In the genomic region with DNA sequence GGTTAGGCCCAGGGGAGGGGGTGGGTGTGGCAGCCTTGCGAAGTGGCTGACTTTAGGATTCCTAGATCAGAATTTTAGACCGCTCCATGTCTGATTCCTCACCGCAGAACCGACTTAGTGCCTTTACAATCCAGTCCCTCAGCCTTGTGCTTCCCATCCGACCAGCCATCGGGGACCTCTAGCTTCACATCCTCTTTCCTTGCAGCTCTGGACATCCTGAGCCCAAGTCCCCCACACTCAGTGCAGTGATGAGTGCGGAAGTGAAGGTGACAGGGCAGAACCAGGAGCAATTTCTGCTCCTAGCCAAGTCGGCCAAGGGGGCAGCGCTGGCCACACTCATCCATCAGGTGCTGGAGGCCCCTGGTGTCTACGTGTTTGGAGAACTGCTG, we compare ENCODE assay signal across 8 cellular contexts. TPM values are rescaled to one million over a fixed set of nuclear protein-coding genes. Genes with fewer than 3 reads are reported as not detected.
DNase-seq lines count a peak whose midpoint lies in the region; ATAC-seq, FAIRE-seq and TF ChIP-seq lines count a peak whose summit lies in the region.

No MANE protein-coding gene starts in this region.

- no peaks in the 10 kb centered on the region for H3K79me2 ChIP-seq in KMS-11 (ENCODE audit: insufficient read depth, low read depth)

- peak overlapping the region; percentile 100 for H3K4me2 ChIP-seq in KMS-11

- FAIRE-seq in H54 (lab: Jason Lieb, UNC): no peak

- H3K4me1 ChIP-seq in Caco-2 (peaks cover 11% of the 10 kb centered on the region; the same call in 1 of the 2 replicates), KMS-11 (ENCODE audit: low read depth, poor library complexity, severe bottlenecking) (peaks cover 15% of the 10 kb centered on the region)

- H3K27me3 ChIP-seq in Caco-2 (replicated peaks; ENCODE audit: control insufficient read depth, insufficient read depth, low read length) (no peaks in the 10 kb centered on the region), KMS-11 (ENCODE audit: insufficient read depth, low read depth) (no peaks in the 10 kb centered on the region)

- H4K20me1 ChIP-seq in KMS-11 (ENCODE audit: insufficient read depth): no peaks in the 10 kb centered on the region

- peak overlapping the region; percentile 73 for H3K4me3 Mint-ChIP-seq in Caco-2 (ENCODE audit: unreplicated experiment)
- peak overlapping the region; percentile 88 for H3K4me3 Mint-ChIP-seq in WTC11

- peak in 1 of 2 experiments; percentile 4 for TF ChIP-seq CTCF in Caco-2 (IDR thresholded peaks at IDR 0.05; ENCODE audit: insufficient read depth in 1 of 2, low read depth in 1 of 2, low read length in 1 of 2, severe bottlenecking in 1 of 2, unreplicated experiment in 1 of 2)
- no peak for TF ChIP-seq CTCF in KMS-11 (conservative IDR thresholded peaks at IDR 0.05; ENCODE audit: low read depth, low read length)
- TF ChIP-seq CTCF in WTC11 (IDR thresholded peaks at IDR 0.05): no peak
- no peak for TF ChIP-seq CTCF in fibroblast of pulmonary artery (IDR thresholded peaks at IDR 0.05; ENCODE audit: low read length, missing control alignments)
- no peak for TF ChIP-seq CTCF in omental fat pad (IDR thresholded peaks at IDR 0.05)

- H3K27ac ChIP-seq in KMS-11: peak overlapping the region; percentile 78

- peak overlapping the region; percentile 76 for H3K9ac ChIP-seq in KMS-11

- peaks cover 12% of the 10 kb centered on the region for H3K36me3 Mint-ChIP-seq in Caco-2 (ENCODE audit: insufficient read depth, unreplicated experiment)
- H3K36me3 Mint-ChIP-seq in WTC11: peaks cover 18% of the 10 kb centered on the region; the same call in 1 of the 2 replicates

- H3K9me3 ChIP-seq in Caco-2: no peaks in the 10 kb centered on the region

- CTCF ChIA-PET in Caco-2 (lab: Charles Lee): interaction anchor here (0.6 to 4.0 kb wide), 20 partner anchors 11 to 187 kb away, joined by 3 to 44 read pairs (median 4); partner anchors contain the start of genes MLF2, NOP2, PTMS and SPSB2
- CTCF ChIA-PET in WTC11 (lab: Charles Lee): interaction anchor here (0.6 to 2.4 kb wide), 27 partner anchors 12 to 238 kb away, joined by 3 to 25 read pairs (median 4); partner anchors contain the start of genes LAG3, MLF2, PTMS and SPSB2

- peak; percentile 61 for DNase-seq in Caco-2
- DNase-seq in WTC11 (ENCODE audit: low spot score): peak; percentile 19
- no peak for DNase-seq in fibroblast of pulmonary artery (ENCODE audit: low read depth)
- no peak for DNase-seq in omental fat pad (ENCODE audit: low spot score)
- no peak for DNase-seq in ureter (ENCODE audit: low spot score)
- DNase-seq in H54 (ENCODE audit: insufficient read length, low spot score): no peak

- POLR2A ChIA-PET in Caco-2 (lab: Charles Lee) (interaction anchor here (0.6 to 2.6 kb wide), 24 partner anchors 9 to 389 kb away, joined by 3 to 92 read pairs (median 5); partner anchors contain the start of genes C12orf57, CDCA3, GAPDH and MLF2), WTC11 (lab: Charles Lee) (interaction anchor here (0.6 to 2.6 kb wide), 13 partner anchors 10 to 167 kb away, joined by 3 to 39 read pairs (median 4); partner anchors contain the start of genes CDCA3, GPR162, MLF2 and PTMS)

- peak; percentile 23 for ATAC-seq in GM21367 (IDR thresholded peaks at IDR 0.05; ENCODE audit: unreplicated experiment)
- ATAC-seq in WTC11: no peak; the same call in 1 of the 2 replicates
- peak; percentile 14 for ATAC-seq in omental fat pad (ENCODE audit: low FRiP score)

- H3K36me3 ChIP-seq in Caco-2 (ENCODE audit: control insufficient read depth, insufficient read depth, low read length) (no peaks in the 10 kb centered on the region), KMS-11 (ENCODE audit: insufficient read depth) (no peaks in the 10 kb centered on the region)

- H3K27ac Mint-ChIP-seq in Caco-2 (ENCODE audit: unreplicated experiment) (peak overlapping the region; percentile 80), WTC11 (peak overlapping the region; percentile 97)

- intact Hi-C loops in Caco-2 (cut with micrococcal nuclease; ENCODE audit: unreplicated experiment): loop anchor here (1.0 to 5.0 kb wide), 4 partner anchors 29 to 61 kb away; partner anchors contain the start of genes ING4, MLF2 and ZNF384

- H3K27me3 Mint-ChIP-seq in Caco-2 (ENCODE audit: insufficient read depth, unreplicated experiment) (no peaks in the 10 kb centered on the region), WTC11 (ENCODE audit: low read depth) (peaks cover 16% of the 10 kb centered on the region)

- no peaks in the 10 kb centered on the region for H3K9me3 Mint-ChIP-seq in Caco-2 (ENCODE audit: unreplicated experiment)
- no peaks in the 10 kb centered on the region for H3K9me3 Mint-ChIP-seq in WTC11

- TSS peak; percentile 78 for BruUV-seq in Caco-2 (replicated peaks; lab: Mats Ljungman, UMichigan)

- peak overlapping the region; percentile 63 for H3K4me3 ChIP-seq in Caco-2 (ENCODE audit: low read depth, low read length)
- no peak overlapping the region for H3K4me3 ChIP-seq in KMS-11 (IDR thresholded peaks at IDR 0.05; ENCODE audit: insufficient read depth, low read depth, low read length)
- H3K4me3 ChIP-seq in fibroblast of pulmonary artery (replicated peaks; ENCODE audit: low read depth, low read length): peak overlapping the region; percentile 77

- H2AFZ ChIP-seq in KMS-11 (ENCODE audit: low read depth): peak overlapping the region; percentile 88; the same call in 1 of the 2 replicates

- no peak for TF ChIP-seq POLR2A in H54 (IDR thresholded peaks at IDR 0.05; ENCODE audit: low read depth, low read length)

- H3K4me1 Mint-ChIP-seq in Caco-2 (ENCODE audit: low read depth, unreplicated experiment) (peaks cover 11% of the 10 kb centered on the region), WTC11 (peaks cover 11% of the 10 kb centered on the region)

TF ChIP-seq in WTC11, 78 proteins besides CTCF, POLR2A, EP300 and RAD21:
- no peak for TF ChIP-seq ESRRA (CRISPR knock-in tag; IDR thresholded peaks at IDR 0.05; ENCODE audit: borderline replicate concordance)
- TF ChIP-seq GABPB1 (CRISPR knock-in tag; IDR thresholded peaks at IDR 0.05): no peak
- TF ChIP-seq ZBTB43 (CRISPR knock-in tag; IDR thresholded peaks at IDR 0.05): 0 out of 2 replicates have a peak, but pooled peaks have one; percentile 7
- TF ChIP-seq TCF7 (CRISPR knock-in tag; IDR thresholded peaks at IDR 0.05; ENCODE audit: low read depth): no peak; the same call in 1 of the 2 replicates
- TF ChIP-seq NR3C1 (CRISPR knock-in tag; conservative IDR thresholded peaks at IDR 0.05; ENCODE audit: low read depth): no peak
- TF ChIP-seq IRF2 (CRISPR knock-in tag; IDR thresholded peaks at IDR 0.05; ENCODE audit: borderline replicate concordance, low read depth): 0 out of 2 replicates have a peak, but pooled peaks have one; percentile 0
- TF ChIP-seq ZNF219 (CRISPR knock-in tag; IDR thresholded peaks at IDR 0.05; ENCODE audit: borderline replicate concordance): no peak
- TF ChIP-seq HMGXB4 (CRISPR knock-in tag; IDR thresholded peaks at IDR 0.05): 0 out of 2 replicates have a peak, but pooled peaks have one; percentile 16
- TF ChIP-seq NFYB (CRISPR knock-in tag; conservative IDR thresholded peaks at IDR 0.05; ENCODE audit: low read depth): no peak
TF ChIP-seq in WTC11: peak in this region for 3.

RNA-seq across cellular contexts. Expression of gene COPS7A, which starts 0.6 kb away (rescaled TPM):
- 56.8 and 61.9 TPM in 2 replicates for total RNA-seq in Caco-2 (2022)
- total RNA-seq in WTC11 (2021): 41.2 to 43.8 TPM (median 41.4 TPM) in 3 replicates
- total RNA-seq in omental fat pad: 10 to 100 TPM; 51.2 to 64.0 (median 62.7) TPM
- 77.9 TPM for total RNA-seq in ureter

RNA-seq across cellular contexts. Expression of gene PIANP, which starts 23.8 kb away (rescaled TPM):
- total RNA-seq in Caco-2 (2022) (0.37 and 0.48 TPM in 2 replicates), WTC11 (2021) (7.7 to 9.9 TPM (median 8.2 TPM) in 3 replicates), omental fat pad (not detected), ureter (2.6 TPM)

RNA-seq across cellular contexts. Expression of gene MLF2, which starts 28.5 kb away (rescaled TPM):
- total RNA-seq in Caco-2 (2022) (303 and 309 TPM in 2 replicates), WTC11 (2021) (226 to 236 TPM (median 229 TPM) in 3 replicates), omental fat pad (100 to 1,000 TPM; 127 to 150 (median 129) TPM), ureter (139 TPM)

RNA-seq across cellular contexts. Expression of gene ZNF384, which starts 35.2 kb away (rescaled TPM):
- total RNA-seq in Caco-2 (2022): 119 and 127 TPM in 2 replicates
- total RNA-seq in WTC11 (2021): 63.8 to 64.7 TPM (median 64.4 TPM) in 3 replicates
- total RNA-seq in omental fat pad: 10 to 100 TPM; 28.1 to 36.7 (median 34.6) TPM
- total RNA-seq in ureter: 63.4 TPM

RNA-seq across cellular contexts. Expression of gene PTMS, which starts 41.8 kb away (rescaled TPM):
- total RNA-seq in Caco-2 (2022): 264 and 285 TPM in 2 replicates
- total RNA-seq in WTC11 (2021): 370 to 539 TPM (median 525 TPM) in 3 replicates
- total RNA-seq in omental fat pad: 100 to 1,000 TPM in 2 of 4 donors, 10 to 100 TPM in 2; 77.6 to 143 (median 113) TPM
- 288 TPM for total RNA-seq in ureter

Comparison
In these comparisons a context has a peak if more than half of its experiments do, and no peak if none do; other contexts are left out.
1. DNase-seq: peak in Caco-2 (2 of 2) and WTC11 (single experiment); none in fibroblast of pulmonary artery (single experiment), omental fat pad (single experiment), ureter (single experiment) and H54 (single experiment).